ENCODE assay signal across 18 cellular contexts in the genomic region with DNA sequence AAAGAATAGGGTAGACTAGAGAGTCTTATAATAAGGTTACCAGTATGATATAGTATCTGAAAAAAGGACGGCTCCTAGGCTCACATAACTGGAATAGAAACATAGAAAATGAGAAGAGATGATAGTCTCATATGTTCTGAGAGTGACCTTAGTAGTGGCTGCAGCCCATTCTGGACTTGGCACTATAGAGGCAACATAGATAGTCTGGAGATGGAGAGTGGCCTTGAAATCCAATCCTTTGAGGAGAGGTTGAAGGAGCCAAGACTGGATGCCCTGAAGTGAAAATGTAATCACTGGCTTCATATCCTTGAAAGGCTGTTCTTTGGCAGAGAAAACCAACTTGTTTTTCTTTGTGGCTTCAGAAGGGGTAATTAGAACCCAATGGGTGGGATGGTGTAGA.
"Had no signal": no experiment of that assay in that cellular context is flagged by ENCODE, and none has a peak within 500 bp of the region (broad histone marks: within the 10 kb centered on the region; RNA-seq: fewer than 3 reads in every experiment).

No MANE protein-coding gene starts in this region.

- H3K27me3 ChIP-seq: adrenal gland, foreskin keratinocyte, ovary, right lobe of liver, upper lobe of left lung had no signal

- ATAC-seq: foreskin keratinocyte; right lobe of liver; stimulated activated naive B cell treated with anti-CD40 and anti-IgM and Interleukin-4, amounts not matched to agents 10 μg/mL and 1 μg/mL and 100 μg/mL, for 72 hours had no signal

- H3K9me3 Mint-ChIP-seq: activated CD4-positive, alpha-beta memory T cell treated with anti-CD3 and anti-CD28 coated beads, Interleukin-2, amount 10 ng/mL, durations not matched to agents 7 days and 5 days; activated T-cell treated with anti-CD3 and anti-CD28 coated beads, Interleukin-2, amount 50 U/mL, for 24 hours; activated T-helper 2 cell treated with anti-CD3 and anti-CD28 coated beads, Interferon-gamma antibody, Interleukin-2, Interleukin-4, amounts not matched to agents 10 μg/mL and 5 μg/mL and 100 μg/mL, durations not matched to agents 14 hours and 24 hours and 36 hours; stimulated activated naive B cell treated with anti-CD40 and anti-IgM and Interleukin-4, amounts not matched to agents 10 μg/mL and 1 μg/mL and 100 μg/mL, for 72 hours had no signal

- H3K27ac ChIP-seq: adrenal gland, epithelial cell of prostate, foreskin keratinocyte, left ventricle myocardium inferior, right lobe of liver, thoracic aorta, upper lobe of left lung, WERI-Rb-1 had no signal

- H3K4me3 ChIP-seq: adrenal gland, left ventricle myocardium inferior, ovary, right lobe of liver, smooth muscle cell, thoracic aorta, upper lobe of left lung had no signal

- H3K4me2 ChIP-seq: smooth muscle cell had no signal

- H3K4me3 Mint-ChIP-seq: activated CD4-positive, alpha-beta memory T cell treated with anti-CD3 and anti-CD28 coated beads, Interleukin-2, amount 10 ng/mL, durations not matched to agents 7 days and 5 days; activated T-cell treated with anti-CD3 and anti-CD28 coated beads, Interleukin-2, amount 50 U/mL, for 24 hours; stimulated activated naive B cell treated with anti-CD40 and anti-IgM and Interleukin-4, amounts not matched to agents 10 μg/mL and 1 μg/mL and 100 μg/mL, for 72 hours had no signal

- H3K9me3 ChIP-seq: adrenal gland, left ventricle myocardium inferior, ovary, right lobe of liver, thoracic aorta, upper lobe of left lung had no signal

- DNase-seq: activated CD4-positive, alpha-beta memory T cell treated with anti-CD3 and anti-CD28 coated beads, Interleukin-2, amount 10 ng/mL, durations not matched to agents 7 days and 5 days; activated CD4-positive, alpha-beta T cell treated with anti-CD3 and anti-CD28 coated beads for 1 hour; activated naive CD4-positive, alpha-beta T cell treated with Interleukin-2 at 50 U/mL for 16 hours; activated T-cell treated with anti-CD3 and anti-CD28 coated beads, Interleukin-2, amount 50 U/mL, for 24 hours; adrenal gland; foreskin keratinocyte; head of caudate nucleus; left ventricle myocardium inferior; ovary; right lobe of liver; stimulated activated CD4-positive, alpha-beta T cell treated with anti-CD3 and anti-CD28 coated beads, Interleukin-4, amount 100 ng/mL, for 24 hours; stimulated activated naive B cell treated with anti-CD40 and anti-IgM and Interleukin-4, amounts not matched to agents 10 μg/mL and 1 μg/mL and 100 μg/mL, for 72 hours; upper lobe of left lung; WERI-Rb-1 had no signal

- H3K27me3 Mint-ChIP-seq: activated CD4-positive, alpha-beta memory T cell treated with anti-CD3 and anti-CD28 coated beads, Interleukin-2, amount 10 ng/mL, durations not matched to agents 7 days and 5 days; activated T-cell treated with anti-CD3 and anti-CD28 coated beads, Interleukin-2, amount 50 U/mL, for 24 hours; stimulated activated naive B cell treated with anti-CD40 and anti-IgM and Interleukin-4, amounts not matched to agents 10 μg/mL and 1 μg/mL and 100 μg/mL, for 72 hours had no signal

- H3K27ac Mint-ChIP-seq: activated CD4-positive, alpha-beta memory T cell treated with anti-CD3 and anti-CD28 coated beads, Interleukin-2, amount 10 ng/mL, durations not matched to agents 7 days and 5 days; activated T-cell treated with anti-CD3 and anti-CD28 coated beads, Interleukin-2, amount 50 U/mL, for 24 hours; activated T-helper 2 cell treated with anti-CD3 and anti-CD28 coated beads, Interferon-gamma antibody, Interleukin-2, Interleukin-4, amounts not matched to agents 10 μg/mL and 5 μg/mL and 100 μg/mL, durations not matched to agents 14 hours and 24 hours and 36 hours; stimulated activated naive B cell treated with anti-CD40 and anti-IgM and Interleukin-4, amounts not matched to agents 10 μg/mL and 1 μg/mL and 100 μg/mL, for 72 hours had no signal

- H3K36me3 ChIP-seq: adrenal gland, left ventricle myocardium inferior, ovary, right lobe of liver, thoracic aorta, upper lobe of left lung, WERI-Rb-1 had no signal
